Comparison of ENCODE assay signal across 17 cellular contexts in the genomic region with DNA sequence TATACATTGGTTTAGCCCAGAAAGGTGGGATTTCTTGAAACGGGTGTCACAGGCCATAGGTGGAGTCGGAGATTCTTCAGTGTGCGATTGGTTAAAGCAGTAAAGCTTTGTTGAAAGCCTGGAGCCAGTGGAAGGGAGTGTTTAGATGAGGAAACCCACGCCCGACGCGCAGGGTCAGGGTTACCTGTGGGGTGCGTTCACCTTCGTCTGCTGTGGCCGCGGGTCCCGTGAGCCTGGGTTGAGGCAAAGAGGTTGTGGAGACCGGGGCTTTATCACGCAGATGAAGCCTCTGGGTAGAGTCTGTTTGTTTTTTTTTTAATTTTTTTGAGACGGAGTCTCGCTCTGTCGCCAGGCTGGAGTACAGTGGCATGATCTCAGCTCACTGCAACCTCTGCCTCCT.
"Had no signal": no experiment of that assay in that cellular context is flagged by ENCODE, and none has a peak within 500 bp of the region (broad histone marks: within the 10 kb centered on the region; RNA-seq: fewer than 3 reads in every experiment).

No MANE protein-coding gene starts in this region.

- H3K4me3 Mint-ChIP-seq: activated CD4-positive, alpha-beta T cell treated with anti-CD3 and anti-CD28 coated beads, Interleukin-2, amount 10 ng/mL, durations not matched to agents 24 days and 14 days; activated CD8-positive, alpha-beta T cell treated with anti-CD3 and anti-CD28 coated beads, Interleukin-2, amount 10 ng/mL, durations not matched to agents 7 days and 5 days; activated naive CD8-positive, alpha-beta T cell treated with anti-CD3 and anti-CD28 coated beads for 36 hours; naive thymus-derived CD8-positive, alpha-beta T cell; T-helper 2 cell treated with Interferon-gamma antibody and Interleukin-4, amounts not matched to agents 5 μg/mL and 100 μg/mL, for 36 hours had no signal

- H3K27me3 ChIP-seq: brain microvascular endothelial cell, right atrium auricular region, vagina had no signal

- DNase-seq: activated CD4-positive, alpha-beta T cell treated with anti-CD3 and anti-CD28 coated beads, Interleukin-2, amount 10 ng/mL, durations not matched to agents 24 days and 14 days; activated CD4-positive, CD25-positive, alpha-beta regulatory T cell; activated CD8-positive, alpha-beta memory T cell treated with anti-CD3 and anti-CD28 coated beads, Interleukin-2, amount 50 U/mL, for 4 hours; activated CD8-positive, alpha-beta T cell treated with anti-CD3 and anti-CD28 coated beads, Interleukin-2, amount 10 ng/mL, durations not matched to agents 7 days and 5 days; activated gamma-delta T cell; activated naive CD8-positive, alpha-beta T cell treated with anti-CD3 and anti-CD28 coated beads for 36 hours; activated T-cell treated with anti-CD3 and anti-CD28 coated beads, Interleukin-2, amount 50 U/mL, for 48 hours; amygdala; brain microvascular endothelial cell; cortex of kidney; effector CD4-positive, alpha-beta T cell; naive thymus-derived CD8-positive, alpha-beta T cell; small intestine had no signal

- H3K27ac ChIP-seq: brain microvascular endothelial cell, vagina had no signal

- H3K36me3 ChIP-seq: brain microvascular endothelial cell, right atrium auricular region, vagina had no signal

- H3K4me3 ChIP-seq: right atrium auricular region, vagina had no signal

- H3K9me3 Mint-ChIP-seq: activated CD4-positive, alpha-beta T cell treated with anti-CD3 and anti-CD28 coated beads, Interleukin-2, amount 10 ng/mL, durations not matched to agents 24 days and 14 days; activated naive CD8-positive, alpha-beta T cell treated with anti-CD3 and anti-CD28 coated beads for 36 hours; naive thymus-derived CD8-positive, alpha-beta T cell; T-helper 2 cell treated with Interferon-gamma antibody and Interleukin-4, amounts not matched to agents 5 μg/mL and 100 μg/mL, for 36 hours had no signal

- H3K36me3 Mint-ChIP-seq: activated naive CD8-positive, alpha-beta T cell treated with anti-CD3 and anti-CD28 coated beads for 36 hours had no signal

- H3K27ac Mint-ChIP-seq: activated CD4-positive, alpha-beta T cell treated with anti-CD3 and anti-CD28 coated beads, Interleukin-2, amount 10 ng/mL, durations not matched to agents 24 days and 14 days; activated CD8-positive, alpha-beta T cell treated with anti-CD3 and anti-CD28 coated beads, Interleukin-2, amount 10 ng/mL, durations not matched to agents 7 days and 5 days; activated naive CD8-positive, alpha-beta T cell treated with anti-CD3 and anti-CD28 coated beads for 36 hours; T-helper 2 cell treated with Interferon-gamma antibody and Interleukin-4, amounts not matched to agents 5 μg/mL and 100 μg/mL, for 36 hours had no signal

- H3K9me3 ChIP-seq: right atrium auricular region, vagina had no signal

- H3K27me3 Mint-ChIP-seq: activated CD4-positive, alpha-beta T cell treated with anti-CD3 and anti-CD28 coated beads, Interleukin-2, amount 10 ng/mL, durations not matched to agents 24 days and 14 days; activated naive CD8-positive, alpha-beta T cell treated with anti-CD3 and anti-CD28 coated beads for 36 hours; naive thymus-derived CD8-positive, alpha-beta T cell had no signal

- ATAC-seq: activated CD8-positive, alpha-beta T cell treated with anti-CD3 and anti-CD28 coated beads, Interleukin-2, amount 10 ng/mL, durations not matched to agents 7 days and 5 days; left lobe of liver; naive thymus-derived CD8-positive, alpha-beta T cell had no signal
